In genomic region chr9:88258012-88258411, GRCh38 we compare ENCODE assay signal across 9 cellular contexts.
DNase-seq lines count a peak whose midpoint lies in the region; ATAC-seq and TF ChIP-seq lines count a peak whose summit lies in the region.
"Had no signal": no experiment of that assay in that cellular context is flagged by ENCODE, and none has a peak within 500 bp of the region (broad histone marks: within the 10 kb centered on the region; RNA-seq: fewer than 3 reads in every experiment).

No MANE protein-coding gene starts in this region.

- peaks cover 10% of the 10 kb centered on the region for H3K4me1 Mint-ChIP-seq in osteocyte (ENCODE audit: unreplicated experiment)

- DNase-seq in EH (ENCODE audit: low read depth) = peak; percentile 78
- peak; percentile 89 for DNase-seq in amniotic epithelial cell (ENCODE audit: low read depth)
- peak; percentile 77 for DNase-seq in cardiac septum (ENCODE audit: low spot score)
- no peak for DNase-seq in osteocyte (ENCODE audit: extremely low spot score, unreplicated experiment)
- no peak for DNase-seq in NCI-H446 (lab: John Stamatoyannopoulos, UW)
- no peak for DNase-seq in HAP-1 (ENCODE audit: low spot score in 2 of 2)
- no peak for DNase-seq in RPMI8226

- no peaks in the 10 kb centered on the region for H3K4me1 ChIP-seq in HAP-1

- no peaks in the 10 kb centered on the region for H3K36me3 Mint-ChIP-seq in osteocyte (ENCODE audit: unreplicated experiment)

- no peak overlapping the region for H3K4me3 ChIP-seq in HAP-1
- H3K4me3 ChIP-seq: lung had no signal

- H3K27me3 ChIP-seq in HAP-1 (ENCODE audit: low read depth) = no peaks in the 10 kb centered on the region

- H3K36me3 ChIP-seq in HAP-1 (replicated peaks) = no peaks in the 10 kb centered on the region

- no peaks in the 10 kb centered on the region for H3K9me3 Mint-ChIP-seq in osteocyte (ENCODE audit: unreplicated experiment)

- no peak for TF ChIP-seq CTCF in osteocyte (IDR thresholded peaks at IDR 0.05)

- peaks cover 4% of the 10 kb centered on the region for H3K27me3 Mint-ChIP-seq in osteocyte (ENCODE audit: unreplicated experiment)

- H3K27ac Mint-ChIP-seq in osteocyte (ENCODE audit: unreplicated experiment) = peak overlapping the region; percentile 38

- ATAC-seq in HG02759 (IDR thresholded peaks at IDR 0.05; ENCODE audit: unreplicated experiment) = no peak

- H3K4me3 Mint-ChIP-seq in osteocyte (ENCODE audit: unreplicated experiment) = no peak overlapping the region

- no peaks in the 10 kb centered on the region for H3K9me3 ChIP-seq in HAP-1

- in situ Hi-C loops in HAP-1 (cut with MboI; ENCODE audit: low sequenced_read_pairs) = no loop called here

- intact Hi-C loops in cardiac septum (cut with DNase I) = loop anchor here (1.0 to 2.0 kb wide), 2 partner anchors 21 to 131 kb away; partner anchors contain the start of gene SPIN1

Comparison
In these comparisons a context has a peak if more than half of its experiments do, and no peak if none do; other contexts are left out.
1. DNase-seq: peak in EH (single experiment), amniotic epithelial cell (single experiment) and cardiac septum (single experiment); none in osteocyte (single experiment), NCI-H446 (0 of 2), HAP-1 (0 of 2) and RPMI8226 (single experiment).